In the genomic region with DNA sequence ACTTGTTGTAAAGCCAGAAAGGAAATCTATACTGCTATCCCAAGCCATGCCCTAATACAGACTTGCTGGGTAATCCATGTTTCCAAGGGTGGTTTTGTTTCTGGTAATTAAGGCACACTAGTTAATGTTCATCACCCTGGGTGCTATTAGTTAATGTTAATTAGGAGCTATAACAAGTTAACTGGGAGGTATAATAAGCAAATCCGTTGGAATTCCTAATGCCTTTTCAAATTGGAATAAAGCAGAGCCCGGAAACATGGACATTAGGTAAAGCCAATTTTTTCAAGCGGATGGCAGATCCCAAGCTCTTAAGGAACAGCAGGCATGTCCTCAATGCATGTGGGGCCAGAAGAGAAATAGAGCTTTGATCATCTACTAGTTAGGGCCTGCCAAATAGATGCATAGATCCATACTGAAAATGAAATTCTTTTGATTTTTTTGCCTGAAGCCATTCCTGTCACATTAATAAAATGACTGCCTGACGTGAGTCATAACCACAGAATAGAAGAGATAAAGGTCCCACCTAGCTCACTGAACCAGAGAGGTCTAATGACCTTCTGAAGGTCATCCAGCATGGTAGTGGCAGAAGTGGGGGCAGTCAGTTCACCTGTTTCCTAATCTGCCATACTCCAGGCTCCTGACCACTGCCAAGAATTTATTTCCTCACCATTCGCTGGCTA, we compare ENCODE assay signal across 19 cellular contexts. TPM values are rescaled to one million over a fixed set of nuclear protein-coding genes. Genes with fewer than 3 reads are reported as not detected.
A peak's percentile ranks its signal among the peaks of the same experiment; 100 is the strongest.
DNase-seq lines count a peak whose midpoint lies in the region; ATAC-seq, FAIRE-seq and TF ChIP-seq lines count a peak whose summit lies in the region.
"Had no signal": no experiment of that assay in that cellular context is flagged by ENCODE, and none has a peak within 500 bp of the region (broad histone marks: within the 10 kb centered on the region; RNA-seq: fewer than 3 reads in every experiment).

No MANE protein-coding gene starts in this region.

- H3K36me3 Mint-ChIP-seq in mesothelial cell of epicardium: no peaks in the 10 kb centered on the region
- H3K36me3 Mint-ChIP-seq: activated naive CD4-positive, alpha-beta T cell treated with anti-CD3 and anti-CD28 coated beads, Interleukin-2, amount 10 ng/mL, durations not matched to agents 7 days and 5 days; T-cell had no signal

- peaks cover 62% of the 10 kb centered on the region for H3K4me1 Mint-ChIP-seq in mesothelial cell of epicardium
- H3K4me1 Mint-ChIP-seq: T-cell had no signal

- no peaks in the 10 kb centered on the region for H3K27me3 ChIP-seq in RWPE2 (ENCODE audit: insufficient read depth, poor library complexity, severe bottlenecking)
- H3K27me3 ChIP-seq in hepatocyte: no peaks in the 10 kb centered on the region
- H3K27me3 ChIP-seq in small intestine (ENCODE audit: control insufficient read depth in 2 of 2, insufficient read depth in 2 of 2, low read length in 2 of 2): no peaks in the 10 kb centered on the region
- H3K27me3 ChIP-seq: gastroesophageal sphincter, upper lobe of left lung had no signal

- CTCF ChIA-PET in HEK293 (lab: Yijun Ruan, JAX): interaction anchor here (0.7 to 1.7 kb wide), 4 partner anchors 80 to 108 kb away, joined by 3 to 4 read pairs (median 3); no protein-coding TSS in a partner anchor

- TF ChIP-seq CTCF in HEK293 (tag by site-specific recombination; IDR thresholded peaks at IDR 0.05): no peak
- no peak for TF ChIP-seq CTCF in RWPE2 (IDR thresholded peaks at IDR 0.05; ENCODE audit: poor library complexity, severe bottlenecking)
- no peak for TF ChIP-seq CTCF in hepatocyte (IDR thresholded peaks at IDR 0.05; ENCODE audit: poor library complexity)
- TF ChIP-seq CTCF in mesothelial cell of epicardium (IDR thresholded peaks at IDR 0.05; ENCODE audit: unreplicated experiment): no peak

- POLR2A ChIA-PET in HEK293 (lab: Yijun Ruan, JAX): no interaction called here

- H3K9me2 ChIP-seq in hepatocyte (replicated peaks; ENCODE audit: insufficient read depth): no peaks in the 10 kb centered on the region

- FAIRE-seq in small intestine (lab: Jason Lieb, UNC): no peak
- FAIRE-seq: bronchial epithelial cell had no signal

- no peak overlapping the region for H3K27ac ChIP-seq in HEK293 (ENCODE audit: extremely low read depth, low read depth, low read length)
- H3K27ac ChIP-seq in RWPE2 (ENCODE audit: poor library complexity, severe bottlenecking): peak overlapping the region; percentile 46
- H3K27ac ChIP-seq in hepatocyte: peak overlapping the region; percentile 82
- H3K27ac ChIP-seq in small intestine (ENCODE audit: low read depth in 1 of 2, low read length in 1 of 2): peak overlapping the region in 1 of 2 donors; percentile 41
- H3K27ac ChIP-seq: C4-2B, gastroesophageal sphincter, psoas muscle, upper lobe of left lung had no signal

- H4K20me1 ChIP-seq in hepatocyte (ENCODE audit: insufficient read depth, poor library complexity, severe bottlenecking): no peaks in the 10 kb centered on the region

- no peak overlapping the region for H3K4me3 ChIP-seq in HEK293 (ENCODE audit: low read depth, low read length)
- H3K4me3 ChIP-seq in RWPE2 (ENCODE audit: severe bottlenecking): no peak overlapping the region
- H3K4me3 ChIP-seq in hepatocyte: no peak overlapping the region
- H3K4me3 ChIP-seq in small intestine (ENCODE audit: low read depth in 1 of 2, low read length in 2 of 2): no peak overlapping the region
- H3K4me3 ChIP-seq: gastroesophageal sphincter, psoas muscle, upper lobe of left lung had no signal

- no peaks in the 10 kb centered on the region for H3K9me3 Mint-ChIP-seq in mesothelial cell of epicardium
- H3K9me3 Mint-ChIP-seq: activated naive CD4-positive, alpha-beta T cell treated with anti-CD3 and anti-CD28 coated beads, Interleukin-2, amount 10 ng/mL, durations not matched to agents 7 days and 5 days; T-cell had no signal

- H3K9me3 ChIP-seq in HEK293 (ENCODE audit: control insufficient read depth, insufficient read depth, low read depth, low read length) (no peaks in the 10 kb centered on the region), RWPE2 (ENCODE audit: severe bottlenecking) (no peaks in the 10 kb centered on the region), hepatocyte (ENCODE audit: low read depth) (no peaks in the 10 kb centered on the region), small intestine (ENCODE audit: control insufficient read depth, low read depth) (no peaks in the 10 kb centered on the region)
- H3K9me3 ChIP-seq: gastroesophageal sphincter, psoas muscle, upper lobe of left lung had no signal

- WGBS in hepatocyte (ENCODE audit: low lambda C conversion rate, missing lambda C conversion rate): 79% methylated on average over 5 of the region's 5 CpGs
- 52 to 74% (median 59%) methylated on average over 5 of the region's 5 CpGs for WGBS in small intestine, 3 donors

- H2AFZ ChIP-seq in hepatocyte: no peak overlapping the region

- peak overlapping the region; percentile 18 for H3K4me2 ChIP-seq in hepatocyte

- ATAC-seq in RWPE2 (ENCODE audit: low read depth) (0 out of 3 replicates have a peak, but pooled peaks have one; percentile 18), GM18873 (IDR thresholded peaks at IDR 0.05; ENCODE audit: low FRiP score, unreplicated experiment) (no peak), GM18511 (IDR thresholded peaks at IDR 0.05; ENCODE audit: unreplicated experiment) (no peak)
- ATAC-seq: gastroesophageal sphincter, T-cell had no signal

- H3K4me3 Mint-ChIP-seq in mesothelial cell of epicardium: no peak overlapping the region
- H3K4me3 Mint-ChIP-seq: activated naive CD4-positive, alpha-beta T cell treated with anti-CD3 and anti-CD28 coated beads, Interleukin-2, amount 10 ng/mL, durations not matched to agents 7 days and 5 days; T-cell had no signal

- peaks cover 40% of the 10 kb centered on the region for H3K79me2 ChIP-seq in hepatocyte

- H3K27me3 Mint-ChIP-seq in mesothelial cell of epicardium (ENCODE audit: low read depth): no peaks in the 10 kb centered on the region
- H3K27me3 Mint-ChIP-seq: T-cell had no signal

- H3K4me1 ChIP-seq in HEK293 (ENCODE audit: control insufficient read depth, insufficient read depth, low read length) (peaks cover 29% of the 10 kb centered on the region), RWPE2 (ENCODE audit: insufficient read depth, poor library complexity, severe bottlenecking) (peaks cover 29% of the 10 kb centered on the region), hepatocyte (ENCODE audit: insufficient read depth) (peaks cover 76% of the 10 kb centered on the region), small intestine (ENCODE audit: control insufficient read depth in 2 of 2, insufficient read depth in 1 of 2, low read depth in 1 of 2, low read length in 1 of 2) (peaks cover 5 to 11% of the 10 kb centered on the region in 2 donors)

- H3K27ac Mint-ChIP-seq in mesothelial cell of epicardium: no peak overlapping the region
- H3K27ac Mint-ChIP-seq: activated naive CD4-positive, alpha-beta T cell treated with anti-CD3 and anti-CD28 coated beads, Interleukin-2, amount 10 ng/mL, durations not matched to agents 7 days and 5 days; T-cell had no signal

- H3K36me3 ChIP-seq in HEK293 (ENCODE audit: control insufficient read depth in 2 of 2, insufficient read depth in 1 of 2, low read length in 2 of 2) (no peaks in the 10 kb centered on the region), RWPE2 (ENCODE audit: low read depth) (no peaks in the 10 kb centered on the region), hepatocyte (replicated peaks; ENCODE audit: insufficient read depth, low read depth) (no peaks in the 10 kb centered on the region), small intestine (ENCODE audit: control insufficient read depth in 2 of 2, insufficient read depth in 2 of 2, low read length in 2 of 2) (no peaks in the 10 kb centered on the region)
- H3K36me3 ChIP-seq: upper lobe of left lung had no signal

- DNase-seq in RWPE2 (ENCODE audit: low spot score): no peak
- DNase-seq in hepatocyte (ENCODE audit: low spot score): no peak
- DNase-seq in small intestine: peak; percentile 41
- no peak for DNase-seq in stimulated activated naive CD4-positive, alpha-beta T cell (lab: John Stamatoyannopoulos, UW)
- no peak for DNase-seq in mesothelial cell of epicardium (ENCODE audit: low spot score in 2 of 2, unreplicated experiment in 2 of 2)
- DNase-seq: activated CD4-positive, CD25-positive, alpha-beta regulatory T cell; activated naive CD4-positive, alpha-beta T cell treated with anti-CD3 and anti-CD28 coated beads, Interleukin-2, amount 10 ng/mL, durations not matched to agents 7 days and 5 days; KG1; NCI-H1436; NCI-H446 treated with DMSO at 0.1 percent for 48 hours; psoas muscle; T-cell; upper lobe of left lung had no signal

TF ChIP-seq in HEK293, 187 proteins besides CTCF, POLR2A, EP300 and RAD21:
- TF ChIP-seq ZNF521 (tag by site-specific recombination; IDR thresholded peaks at IDR 0.05): no peak
- TF ChIP-seq BCL11A (tag by site-specific recombination; IDR thresholded peaks at IDR 0.05; ENCODE audit: low read depth): 0 out of 2 replicates have a peak, but pooled peaks have one; percentile 21
- no peak for TF ChIP-seq RBAK (tag by site-specific recombination; IDR thresholded peaks at IDR 0.05)
- no peak for TF ChIP-seq ZNF266 (tag by site-specific recombination; IDR thresholded peaks at IDR 0.05; ENCODE audit: low read depth)
- TF ChIP-seq GLIS1 (tag by site-specific recombination; IDR thresholded peaks at IDR 0.05): no peak

RNA-seq across cellular contexts. Expression of gene CCDC34, which starts 28.5 kb away (rescaled TPM):
- total RNA-seq in hepatocyte (6.8 and 7.5 TPM in 2 replicates), mesothelial cell of epicardium (11.1 to 13.9 TPM (median 13.5 TPM) in 3 replicates)
- polyA plus RNA-seq in hepatocyte (4.6 and 6.0 TPM in 2 replicates), small intestine (10 to 100 TPM in 1 of 3 donors, 1 to 10 TPM in 2; 6.2 to 17.6 (median 6.3) TPM)
